Comparison of ENCODE assay signal across 20 cellular contexts in the genomic region with DNA sequence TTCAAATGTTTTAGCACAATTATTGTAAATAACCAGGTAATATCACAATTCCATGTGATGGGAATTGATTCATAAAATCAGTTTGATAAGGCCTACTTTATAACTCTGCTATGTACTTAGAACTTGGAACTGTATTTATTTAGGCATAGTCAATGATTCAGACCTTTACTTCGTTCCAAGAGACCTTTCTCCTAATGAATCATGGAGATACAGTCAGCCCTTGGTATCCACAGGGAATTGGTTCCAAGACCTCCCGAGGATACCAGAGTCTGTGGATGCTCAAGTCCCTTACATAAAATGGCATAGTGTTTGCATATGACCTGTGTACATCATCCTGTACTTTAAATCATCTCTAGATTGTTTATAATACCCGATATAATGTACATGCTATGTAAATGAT.
DNase-seq lines count a peak whose midpoint lies in the region; ATAC-seq and TF ChIP-seq lines count a peak whose summit lies in the region.
"Had no signal": no experiment of that assay in that cellular context is flagged by ENCODE, and none has a peak within 500 bp of the region (broad histone marks: within the 10 kb centered on the region; RNA-seq: fewer than 3 reads in every experiment).

No MANE protein-coding gene starts in this region.

- H3K79me1 ChIP-seq in mesenchymal stem cell (replicated peaks; ENCODE audit: low read length, poor library complexity, severe bottlenecking): no peaks in the 10 kb centered on the region

- H3K36me3 ChIP-seq in mesenchymal stem cell (ENCODE audit: control insufficient read depth in 1 of 2, insufficient read depth in 2 of 2, low read depth in 1 of 2, low read length in 2 of 2): peaks cover 0 to 14% of the 10 kb centered on the region in 2 experiments
- H3K36me3 ChIP-seq in left lung: peaks cover 0 to 11% of the 10 kb centered on the region in 2 donors

- no peak overlapping the region for H2BK5ac ChIP-seq in mesenchymal stem cell (ENCODE audit: low read depth, low read length, poor library complexity, severe bottlenecking)

- no peaks in the 10 kb centered on the region for H3K9me3 Mint-ChIP-seq in progenitor cell of endocrine pancreas (ENCODE audit: low read depth)
- H3K9me3 Mint-ChIP-seq: GM23338 had no signal

- no peak overlapping the region for H4K8ac ChIP-seq in mesenchymal stem cell (ENCODE audit: low read length)

- H3K14ac ChIP-seq in mesenchymal stem cell (ENCODE audit: low read length in 2 of 2): no peak overlapping the region

- peaks cover 7% of the 10 kb centered on the region for H3K4me1 Mint-ChIP-seq in progenitor cell of endocrine pancreas (ENCODE audit: low read depth)
- H3K4me1 Mint-ChIP-seq: GM23338 had no signal

- no peak overlapping the region for H2BK12ac ChIP-seq in mesenchymal stem cell (ENCODE audit: low read length in 2 of 2)

- no peak overlapping the region for H3K4ac ChIP-seq in mesenchymal stem cell (ENCODE audit: low read depth in 1 of 2, low read length in 2 of 2)

- H3K4me1 ChIP-seq in mesenchymal stem cell (ENCODE audit: control insufficient read depth, insufficient read depth, low read depth, low read length): peaks cover 2% of the 10 kb centered on the region
- H3K4me1 ChIP-seq in left lung: no peaks in the 10 kb centered on the region

- no peak overlapping the region for H3K4me2 ChIP-seq in mesenchymal stem cell (ENCODE audit: low read length, poor library complexity, severe bottlenecking)
- H3K4me2 ChIP-seq: GM23338 had no signal

- H3K4me3 ChIP-seq in cardiac fibroblast (replicated peaks in 1 of 2; ENCODE audit: low read depth in 2 of 2, low read length in 2 of 2) (no peak overlapping the region), mesenchymal stem cell (ENCODE audit: insufficient read depth in 1 of 2, low read depth in 1 of 2, low read length in 2 of 2) (no peak overlapping the region), left lung (no peak overlapping the region)
- H3K4me3 ChIP-seq: GM23338 had no signal

- H3K27ac Mint-ChIP-seq in progenitor cell of endocrine pancreas: no peak overlapping the region
- H3K27ac Mint-ChIP-seq: GM23338 had no signal

- H3K9ac ChIP-seq in mesenchymal stem cell (ENCODE audit: low read length): no peak overlapping the region

- no peak overlapping the region for H4K91ac ChIP-seq in mesenchymal stem cell (ENCODE audit: low read length)

- H3K27me3 ChIP-seq in mesenchymal stem cell (ENCODE audit: control insufficient read depth in 1 of 2, insufficient read depth in 1 of 2, low read length in 2 of 2): no peaks in the 10 kb centered on the region
- H3K27me3 ChIP-seq in left lung: no peaks in the 10 kb centered on the region

- no peak overlapping the region for H2AK5ac ChIP-seq in mesenchymal stem cell (ENCODE audit: low read length, severe bottlenecking)

- no peak overlapping the region for H2AFZ ChIP-seq in mesenchymal stem cell (ENCODE audit: low read depth, low read length)
- H2AFZ ChIP-seq: GM23338 had no signal

- H3K4me3 Mint-ChIP-seq in progenitor cell of endocrine pancreas (ENCODE audit: low read depth): no peak overlapping the region
- H3K4me3 Mint-ChIP-seq: activated T-cell treated with anti-CD3 and anti-CD28 coated beads, Interleukin-2, amount 50 U/mL, for 4 hours; GM23338 had no signal

- peaks cover 12% of the 10 kb centered on the region for H3K36me3 Mint-ChIP-seq in progenitor cell of endocrine pancreas (ENCODE audit: insufficient read depth)

- TF ChIP-seq CTCF in cardiac fibroblast (IDR thresholded peaks at IDR 0.05; ENCODE audit: low read depth, low read length) (no peak), progenitor cell of endocrine pancreas (IDR thresholded peaks at IDR 0.05; ENCODE audit: unreplicated experiment) (no peak), left lung (IDR thresholded peaks at IDR 0.05) (no peak)

- intact Hi-C loops in left lung (cut with DNase I): no loop called here

- no peak overlapping the region for H2BK15ac ChIP-seq in mesenchymal stem cell (ENCODE audit: low read depth, poor library complexity, severe bottlenecking)

- H3K27me3 Mint-ChIP-seq in progenitor cell of endocrine pancreas: no peaks in the 10 kb centered on the region

- H3K9me3 ChIP-seq in mesenchymal stem cell (ENCODE audit: control insufficient read depth, low read length) (no peaks in the 10 kb centered on the region), left lung (no peaks in the 10 kb centered on the region)

- WGBS in mesenchymal stem cell: 29% methylated on average over 1 of the region's 3 CpGs

- no peak overlapping the region for H2BK120ac ChIP-seq in mesenchymal stem cell (ENCODE audit: low read depth, low read length)

- H3K18ac ChIP-seq in mesenchymal stem cell (ENCODE audit: low read depth in 1 of 2, low read length in 2 of 2): no peak overlapping the region

- H3K23ac ChIP-seq in mesenchymal stem cell (ENCODE audit: low read length in 2 of 2): no peak overlapping the region

- DNase-seq in AG20443 (ENCODE audit: low spot score) (peak; percentile 32), M059J (ENCODE audit: low read depth) (peak; percentile 66), cardiac fibroblast (ENCODE audit: low read depth in 2 of 2) (peak; percentile 26 to 82), mesenchymal stem cell (peak; percentile 5), progenitor cell of endocrine pancreas (ENCODE audit: low spot score, unreplicated experiment) (no peak), left lung (no peak)
- DNase-seq: activated CD4-positive, alpha-beta T cell treated with anti-CD3 and anti-CD28 coated beads, Interleukin-2, amount 50 U/mL, for 4 hours; activated T-cell treated with anti-CD3 and anti-CD28 coated beads, Interleukin-2, amount 50 U/mL, for 4 hours; cortex of kidney; DMS153; left ventricle myocardium superior; NCI-H1930; NCI-H69; OCI-M1; stimulated activated CD4-positive, alpha-beta T cell treated with anti-CD3 and anti-CD28 coated beads, Interleukin-15, amount 100 ng/mL, for 24 hours had no signal

- no peak for ATAC-seq in HG03108 (IDR thresholded peaks at IDR 0.05; ENCODE audit: unreplicated experiment)
- ATAC-seq in GM21390 (IDR thresholded peaks at IDR 0.05; ENCODE audit: unreplicated experiment): no peak
- ATAC-seq in left lung: no peak
- ATAC-seq: activated T-cell treated with anti-CD3 and anti-CD28 coated beads, Interleukin-2, amount 50 U/mL, for 4 hours; esophagus mucosa; GM23338; left ventricle myocardium superior had no signal

- H3K27ac ChIP-seq in mesenchymal stem cell (ENCODE audit: low read length, poor library complexity, severe bottlenecking) (no peak overlapping the region), left lung (no peak overlapping the region)
- H3K27ac ChIP-seq: C4-2B had no signal

Comparison
In these comparisons a context has a peak if more than half of its experiments do, and no peak if none do; other contexts are left out.
1. DNase-seq: peak in AG20443 (single experiment), M059J (single experiment), cardiac fibroblast (2 of 2) and mesenchymal stem cell (single experiment); none in progenitor cell of endocrine pancreas (single experiment) and left lung (0 of 2).